1 cellular context compared by ENCODE assay signal in the genomic region with DNA sequence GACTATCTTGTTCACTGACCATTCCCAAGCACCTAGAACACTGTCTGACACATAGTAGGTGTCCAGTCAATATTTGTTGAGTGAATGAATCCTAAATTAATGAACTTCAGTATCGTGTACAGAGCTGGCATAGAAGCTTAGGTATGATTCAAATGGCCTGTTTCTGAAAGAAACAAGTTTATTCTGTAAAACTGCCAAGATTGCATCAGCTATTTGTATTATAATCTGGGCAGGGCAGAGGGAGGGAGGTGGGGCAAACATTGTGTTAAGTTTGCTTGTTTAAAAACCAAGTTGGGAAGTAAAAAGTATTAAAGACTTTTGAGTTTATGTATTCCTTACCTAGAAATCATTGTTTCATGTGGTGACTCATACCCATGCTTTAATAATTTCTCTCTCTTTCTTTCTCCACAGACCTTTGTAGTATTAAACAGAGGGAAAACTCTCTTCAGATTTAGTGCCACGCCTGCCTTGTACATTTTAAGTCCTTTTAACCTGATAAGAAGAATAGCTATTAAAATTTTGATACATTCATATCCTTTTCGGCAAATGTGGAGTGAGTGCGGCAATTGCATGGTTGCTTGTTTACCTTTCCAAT.
TF ChIP-seq lines count a peak whose summit lies in the region.

No MANE protein-coding gene starts in this region.

TF ChIP-seq in GM23338, 12 proteins besides CTCF, POLR2A, EP300 and RAD21 (continued from another document):
- TF ChIP-seq, protein P1, sequence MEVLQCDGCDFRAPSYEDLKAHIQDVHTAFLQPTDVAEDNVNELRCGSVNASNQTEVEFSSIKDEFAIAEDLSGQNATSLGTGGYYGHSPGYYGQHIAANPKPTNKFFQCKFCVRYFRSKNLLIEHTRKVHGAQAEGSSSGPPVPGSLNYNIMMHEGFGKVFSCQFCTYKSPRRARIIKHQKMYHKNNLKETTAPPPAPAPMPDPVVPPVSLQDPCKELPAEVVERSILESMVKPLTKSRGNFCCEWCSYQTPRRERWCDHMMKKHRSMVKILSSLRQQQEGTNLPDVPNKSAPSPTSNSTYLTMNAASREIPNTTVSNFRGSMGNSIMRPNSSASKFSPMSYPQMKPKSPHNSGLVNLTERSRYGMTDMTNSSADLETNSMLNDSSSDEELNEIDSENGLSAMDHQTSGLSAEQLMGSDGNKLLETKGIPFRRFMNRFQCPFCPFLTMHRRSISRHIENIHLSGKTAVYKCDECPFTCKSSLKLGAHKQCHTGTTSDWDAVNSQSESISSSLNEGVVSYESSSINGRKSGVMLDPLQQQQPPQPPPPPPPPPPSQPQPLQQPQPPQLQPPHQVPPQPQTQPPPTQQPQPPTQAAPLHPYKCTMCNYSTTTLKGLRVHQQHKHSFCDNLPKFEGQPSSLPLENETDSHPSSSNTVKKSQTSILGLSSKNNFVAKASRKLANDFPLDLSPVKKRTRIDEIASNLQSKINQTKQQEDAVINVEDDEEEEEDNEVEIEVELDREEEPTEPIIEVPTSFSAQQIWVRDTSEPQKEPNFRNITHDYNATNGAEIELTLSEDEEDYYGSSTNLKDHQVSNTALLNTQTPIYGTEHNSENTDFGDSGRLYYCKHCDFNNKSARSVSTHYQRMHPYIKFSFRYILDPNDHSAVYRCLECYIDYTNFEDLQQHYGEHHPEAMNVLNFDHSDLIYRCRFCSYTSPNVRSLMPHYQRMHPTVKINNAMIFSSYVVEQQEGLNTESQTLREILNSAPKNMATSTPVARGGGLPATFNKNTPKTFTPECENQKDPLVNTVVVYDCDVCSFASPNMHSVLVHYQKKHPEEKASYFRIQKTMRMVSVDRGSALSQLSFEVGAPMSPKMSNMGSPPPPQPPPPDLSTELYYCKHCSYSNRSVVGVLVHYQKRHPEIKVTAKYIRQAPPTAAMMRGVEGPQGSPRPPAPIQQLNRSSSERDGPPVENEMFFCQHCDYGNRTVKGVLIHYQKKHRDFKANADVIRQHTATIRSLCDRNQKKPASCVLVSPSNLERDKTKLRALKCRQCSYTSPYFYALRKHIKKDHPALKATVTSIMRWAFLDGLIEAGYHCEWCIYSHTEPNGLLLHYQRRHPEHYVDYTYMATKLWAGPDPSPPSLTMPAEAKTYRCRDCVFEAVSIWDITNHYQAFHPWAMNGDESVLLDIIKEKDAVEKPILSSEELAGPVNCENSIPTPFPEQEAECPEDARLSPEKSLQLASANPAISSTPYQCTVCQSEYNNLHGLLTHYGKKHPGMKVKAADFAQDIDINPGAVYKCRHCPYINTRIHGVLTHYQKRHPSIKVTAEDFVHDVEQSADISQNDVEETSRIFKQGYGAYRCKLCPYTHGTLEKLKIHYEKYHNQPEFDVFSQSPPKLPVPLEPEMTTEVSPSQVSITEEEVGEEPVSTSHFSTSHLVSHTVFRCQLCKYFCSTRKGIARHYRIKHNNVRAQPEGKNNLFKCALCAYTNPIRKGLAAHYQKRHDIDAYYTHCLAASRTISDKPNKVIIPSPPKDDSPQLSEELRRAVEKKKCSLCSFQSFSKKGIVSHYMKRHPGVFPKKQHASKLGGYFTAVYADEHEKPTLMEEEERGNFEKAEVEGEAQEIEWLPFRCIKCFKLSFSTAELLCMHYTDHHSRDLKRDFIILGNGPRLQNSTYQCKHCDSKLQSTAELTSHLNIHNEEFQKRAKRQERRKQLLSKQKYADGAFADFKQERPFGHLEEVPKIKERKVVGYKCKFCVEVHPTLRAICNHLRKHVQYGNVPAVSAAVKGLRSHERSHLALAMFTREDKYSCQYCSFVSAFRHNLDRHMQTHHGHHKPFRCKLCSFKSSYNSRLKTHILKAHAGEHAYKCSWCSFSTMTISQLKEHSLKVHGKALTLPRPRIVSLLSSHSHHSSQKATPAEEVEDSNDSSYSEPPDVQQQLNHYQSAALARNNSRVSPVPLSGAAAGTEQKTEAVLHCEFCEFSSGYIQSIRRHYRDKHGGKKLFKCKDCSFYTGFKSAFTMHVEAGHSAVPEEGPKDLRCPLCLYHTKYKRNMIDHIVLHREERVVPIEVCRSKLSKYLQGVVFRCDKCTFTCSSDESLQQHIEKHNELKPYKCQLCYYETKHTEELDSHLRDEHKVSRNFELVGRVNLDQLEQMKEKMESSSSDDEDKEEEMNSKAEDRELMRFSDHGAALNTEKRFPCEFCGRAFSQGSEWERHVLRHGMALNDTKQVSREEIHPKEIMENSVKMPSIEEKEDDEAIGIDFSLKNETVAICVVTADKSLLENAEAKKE (CRISPR knock-in tag; IDR thresholded peaks at IDR 0.05) = no peak
